ENCODE assay signal across 8 cellular contexts in the genomic region with DNA sequence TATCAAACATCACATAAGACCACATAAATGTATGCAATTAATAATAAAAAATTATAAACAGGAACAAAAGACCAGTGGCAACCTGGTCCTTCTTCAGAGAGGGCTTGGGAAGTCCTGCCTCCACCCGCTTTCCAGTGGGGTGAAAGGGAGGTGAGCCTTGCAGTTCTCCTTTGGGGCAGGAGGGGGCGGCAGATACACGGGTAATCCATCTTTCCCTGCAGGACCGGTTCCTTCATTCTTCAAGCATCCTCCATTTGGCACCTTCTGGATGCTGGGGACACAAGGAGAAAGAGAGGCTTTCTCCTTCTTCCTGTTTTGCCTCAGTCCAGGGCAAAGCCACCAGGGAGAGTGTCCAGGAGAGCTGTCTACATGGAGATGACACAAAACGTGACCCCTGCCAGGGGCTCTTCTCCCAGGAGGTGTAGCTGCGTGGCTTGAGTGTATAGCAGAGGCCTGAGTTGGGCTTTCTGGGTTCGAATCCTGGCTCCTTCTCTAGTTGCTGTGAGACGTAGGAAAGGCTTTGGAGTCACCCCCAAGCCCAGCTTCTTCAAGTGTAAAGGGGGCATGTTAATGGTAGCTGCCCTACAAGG. TPM values are rescaled to one million over a fixed set of nuclear protein-coding genes. Genes with fewer than 3 reads are reported as not detected.
A peak's percentile ranks its signal among the peaks of the same experiment; 100 is the strongest.
DNase-seq lines count a peak whose midpoint lies in the region; ATAC-seq, FAIRE-seq and TF ChIP-seq lines count a peak whose summit lies in the region.

No MANE protein-coding gene starts in this region.

- H3K9ac ChIP-seq in colonic mucosa (ENCODE audit: low read depth in 2 of 2, low read length in 2 of 2) = no peak overlapping the region

- FAIRE-seq in A549 (lab: Jason Lieb, UNC) = peak; percentile 85
- peak; percentile 86 for FAIRE-seq in GM18507 (lab: Jason Lieb, UNC)

- POLR2A ChIA-PET in A549 (lab: Yijun Ruan, JAX) = no interaction called here

- intact Hi-C loops in colonic mucosa (cut with DNase I) (loop anchor here (5.0 kb wide), 2 partner anchors 991 to 1011 kb away; no protein-coding TSS in a partner anchor), lower leg skin (cut with DNase I; ENCODE audit: low total_unique reads) (loop anchor here (5.0 kb wide), 1 partner anchor 1011 kb away; no protein-coding TSS in a partner anchor)

- H3K27me3 ChIP-seq in colonic mucosa = no peaks in the 10 kb centered on the region

- no peaks in the 10 kb centered on the region for H3K4me1 ChIP-seq in A549
- H3K4me1 ChIP-seq in colonic mucosa = no peaks in the 10 kb centered on the region

- peak; percentile 98 to 99 for TF ChIP-seq RAD21 in A549 (conservative IDR thresholded peaks at IDR 0.05 in 1 of 2, IDR thresholded peaks at IDR 0.05 in 1 of 2)

- peaks cover 8% of the 10 kb centered on the region; the same call in 2 of the 3 replicates for H3K9me3 ChIP-seq in A549
- H3K9me3 ChIP-seq in colonic mucosa = no peaks in the 10 kb centered on the region

- H3K4me3 ChIP-seq in A549 (no peak overlapping the region), colonic mucosa (no peak overlapping the region), lower leg skin (ENCODE audit: low read depth, poor library complexity, severe bottlenecking) (no peak overlapping the region)

- 27% methylated on average over 8 of the region's 8 CpGs for WGBS in A549 (ENCODE audit: missing lambda C conversion rate)
- 33 to 34% methylated on average over 8 of the region's 8 CpGs for WGBS in lower leg skin, 2 donors

- CTCF ChIA-PET in A549 (lab: Yijun Ruan, JAX) = interaction anchor here (0.6 to 10.2 kb wide), 77 partner anchors 10 to 1387 kb away, joined by 3 to 152 read pairs (median 4); partner anchors contain the start of gene TLE3

- no peak for TF ChIP-seq POLR2A in A549 (IDR thresholded peaks at IDR 0.05; ENCODE audit: low read length)
- no peak for TF ChIP-seq POLR2A in lower leg skin (IDR thresholded peaks at IDR 0.05)

- H3K36me3 ChIP-seq in colonic mucosa = no peaks in the 10 kb centered on the region

- peak; percentile 83 to 97 for DNase-seq in A549 (ENCODE audit: low read depth in 1 of 2, low spot score in 1 of 2)
- DNase-seq in GM18507 (ENCODE audit: extremely low spot score, insufficient read length, low read depth) = no peak
- peak; percentile 61 for DNase-seq in NCI-H226
- peak; percentile 66 to 77 for DNase-seq in activated CD4-positive, alpha-beta T cell treated with anti-CD3 and anti-CD28 coated beads for 4 hours
- peak; percentile 84 for DNase-seq in colonic mucosa
- peak; percentile 77 to 97 for DNase-seq in lower leg skin (ENCODE audit: low spot score in 2 of 2)
- peak; percentile 57 to 58 (median 57) for DNase-seq in stimulated activated CD4-positive, alpha-beta T cell treated with anti-CD3 and anti-CD28 coated beads, TNF-alpha, amount 100 ng/mL, for 48 hours (ENCODE audit: low read depth in 3 of 3)
- DNase-seq in cerebellar nuclear complex (lab: John Stamatoyannopoulos, UW) = no peak

- TF ChIP-seq EP300 in A549 (IDR thresholded peaks at IDR 0.05) = no peak

- TF ChIP-seq CTCF in A549 (IDR thresholded peaks at IDR 0.05) (peak; percentile 95), colonic mucosa (IDR thresholded peaks at IDR 0.05) (peak; percentile 98), lower leg skin (IDR thresholded peaks at IDR 0.05) (peak in 1 of 3 donors; percentile 85)

- H3K4me2 ChIP-seq in A549 = no peak overlapping the region

- peak; percentile 85 to 92 for ATAC-seq in A549

- no peak overlapping the region for H3K27ac ChIP-seq in A549
- no peak overlapping the region for H3K27ac ChIP-seq in colonic mucosa

TF ChIP-seq in A549, 52 proteins besides CTCF, POLR2A, EP300 and RAD21:
- TF ChIP-seq CHD4 (IDR thresholded peaks at IDR 0.05; ENCODE audit: borderline replicate concordance) (no peak), SMC3 (IDR thresholded peaks at IDR 0.05) (peak; percentile 89)

RNA-seq across cellular contexts. Expression of gene RPLP1, which starts 23.2 kb away (rescaled TPM):
- 1,245 and 1,557 TPM in 2 replicates for polyA plus RNA-seq in A549 (2011; rRNA removed)
- polyA plus RNA-seq in A549 (2012; cell fraction: cytosol; rRNA removed) = 2,903 and 3,168 TPM in 2 replicates
- polyA plus RNA-seq in A549 (2012; cell fraction: nucleus; rRNA removed) = 1,317 and 1,797 TPM in 2 replicates
- polyA plus RNA-seq in A549 (2017; fragmentation: RNase III; extraction: RNeasy Plus Mini Kit Qiagen cat#74134 plus additional on column Dnase treatment) = 3,637 to 4,104 TPM (median 3,948 TPM) in 3 replicates
- 558 and 606 TPM in 2 replicates for polyA minus RNA-seq in A549 (2011; rRNA and poly(A)+ RNA removed)
- total RNA-seq in colonic mucosa = 1,000 to 10,000 TPM; 1,531 to 1,739 TPM
- 1,000 to 10,000 TPM; 1,024 to 2,624 (median 1,151) TPM for total RNA-seq in lower leg skin

Comparison
In these comparisons a context has a peak if more than half of its experiments do, and no peak if none do; other contexts are left out.
1. DNase-seq: peak in A549 (2 of 2), NCI-H226 (single experiment), activated CD4-positive, alpha-beta T cell treated with anti-CD3 and anti-CD28 coated beads for 4 hours (2 of 2), colonic mucosa (single experiment), lower leg skin (2 of 2) and stimulated activated CD4-positive, alpha-beta T cell treated with anti-CD3 and anti-CD28 coated beads, TNF-alpha, amount 100 ng/mL, for 48 hours (3 of 3); none in GM18507 (single experiment) and cerebellar nuclear complex (0 of 2).